14 cellular contexts compared by ENCODE assay signal in genomic region chr12:102833687-102834435, GRCh38.
DNase-seq lines count a peak whose midpoint lies in the region; ATAC-seq and TF ChIP-seq lines count a peak whose summit lies in the region.
"Had no signal": no experiment of that assay in that cellular context is flagged by ENCODE, and none has a peak within 500 bp of the region (broad histone marks: within the 10 kb centered on the region; RNA-seq: fewer than 3 reads in every experiment).

No MANE protein-coding gene starts in this region.

- H3K9me2 ChIP-seq in SK-N-SH = no peaks in the 10 kb centered on the region; the same call in 1 of the 2 replicates

- H3K4me3 ChIP-seq in breast epithelium (no peak overlapping the region), SK-N-SH (ENCODE audit: low read depth in 2 of 2, low read length in 1 of 2) (no peak overlapping the region), suprapubic skin (no peak overlapping the region)
- H3K4me3 ChIP-seq: left ventricle myocardium inferior, spleen had no signal

- no peak for TF ChIP-seq CTCF in breast epithelium (IDR thresholded peaks at IDR 0.05)
- no peak for TF ChIP-seq CTCF in SK-N-SH (IDR thresholded peaks at IDR 0.05)
- TF ChIP-seq CTCF in suprapubic skin (IDR thresholded peaks at IDR 0.05) = no peak

- H4K20me1 ChIP-seq in SK-N-SH (ENCODE audit: insufficient read depth) = no peaks in the 10 kb centered on the region

- no peak overlapping the region for H3K27ac ChIP-seq in breast epithelium
- no peak overlapping the region for H3K27ac ChIP-seq in SK-N-SH (ENCODE audit: low read depth in 2 of 2, low read length in 1 of 2)
- H3K27ac ChIP-seq in suprapubic skin = no peak overlapping the region
- H3K27ac ChIP-seq: left ventricle myocardium inferior, spleen, VCaP had no signal

- intact Hi-C loops in breast epithelium (cut with DNase I; ENCODE audit: low total_unique reads) = no loop called here
- intact Hi-C loops in Right ventricle myocardium inferior (cut with DNase I) = no loop called here

- TF ChIP-seq EP300 in SK-N-SH (IDR thresholded peaks at IDR 0.05; ENCODE audit: borderline replicate concordance in 1 of 2, low read depth in 1 of 2, low read length in 1 of 2) (no peak), suprapubic skin (IDR thresholded peaks at IDR 0.05) (no peak)

- no peaks in the 10 kb centered on the region for H3K9me3 ChIP-seq in breast epithelium
- no peaks in the 10 kb centered on the region for H3K9me3 ChIP-seq in SK-N-SH
- H3K9me3 ChIP-seq in suprapubic skin = no peaks in the 10 kb centered on the region
- H3K9me3 ChIP-seq: left ventricle myocardium inferior, spleen had no signal

- POLR2A ChIA-PET in SK-N-SH (lab: Yijun Ruan, JAX) = no interaction called here

- ATAC-seq in Right ventricle myocardium inferior = no peak

- no peak for TF ChIP-seq RAD21 in SK-N-SH (IDR thresholded peaks at IDR 0.05; ENCODE audit: low read length)

- WGBS in SK-N-SH (ENCODE audit: low lambda C conversion rate) = 49% methylated on average over 10 of the region's 10 CpGs
- 75% methylated on average over 10 of the region's 10 CpGs for WGBS in suprapubic skin

- H2AFZ ChIP-seq in SK-N-SH (ENCODE audit: low read depth) = no peak overlapping the region

- TF ChIP-seq POLR2A in breast epithelium (IDR thresholded peaks at IDR 0.05) = no peak
- TF ChIP-seq POLR2A in suprapubic skin (IDR thresholded peaks at IDR 0.05) = no peak

- in situ Hi-C loops in T47D (cut with HindIII; ENCODE audit: low pct_unique_long_range_greater_than_20kb, low sequenced_read_pairs) = no loop called here

- no peak overlapping the region for H3K9ac ChIP-seq in SK-N-SH

- H3F3A ChIP-seq in SK-N-SH (replicated peaks; ENCODE audit: insufficient read depth) = no peaks in the 10 kb centered on the region

- no peak overlapping the region for H3K4me2 ChIP-seq in SK-N-SH

- H3K27me3 ChIP-seq in breast epithelium = no peaks in the 10 kb centered on the region
- no peaks in the 10 kb centered on the region for H3K27me3 ChIP-seq in SK-N-SH (ENCODE audit: insufficient read depth)
- H3K27me3 ChIP-seq in suprapubic skin = no peaks in the 10 kb centered on the region

- H3K36me3 ChIP-seq in breast epithelium (no peaks in the 10 kb centered on the region), SK-N-SH (replicated peaks in 1 of 2; ENCODE audit: control insufficient read depth in 1 of 2, insufficient read depth in 2 of 2, low read length in 1 of 2) (no peaks in the 10 kb centered on the region), suprapubic skin (no peaks in the 10 kb centered on the region)
- H3K36me3 ChIP-seq: left ventricle myocardium inferior, spleen had no signal

- H3K79me2 ChIP-seq in SK-N-SH (ENCODE audit: insufficient read depth) = no peaks in the 10 kb centered on the region

- H3K4me1 ChIP-seq in breast epithelium (no peaks in the 10 kb centered on the region), SK-N-SH (ENCODE audit: control insufficient read depth in 1 of 2, insufficient read depth in 2 of 2, low read depth in 1 of 2, low read length in 1 of 2) (no peaks in the 10 kb centered on the region), suprapubic skin (no peaks in the 10 kb centered on the region)
- H3K4me1 ChIP-seq: left ventricle myocardium inferior, spleen had no signal

- DNase-seq in T47D (ENCODE audit: low read depth in 1 of 2, low spot score in 1 of 2) (peak; percentile 54 to 74), breast epithelium (ENCODE audit: low spot score in 2 of 2) (no peak), SK-N-SH (no peak), iris pigment epithelial cell (ENCODE audit: low read depth) (peak; percentile 8), GF-D8 (lab: John Stamatoyannopoulos, UW) (no peak), Right ventricle myocardium inferior (ENCODE audit: missing footprints) (no peak), suprapubic skin (ENCODE audit: low spot score in 2 of 2) (no peak), NCI-H1694 treated with DMSO at 0.1 percent for 48 hours (lab: John Stamatoyannopoulos, UW) (no peak)
- DNase-seq: activated T-cell treated with anti-CD3 and anti-CD28 coated beads for 4 hours, anterior cingulate cortex, DMS79 treated with DMSO at 0.1 percent for 48 hours, left ventricle myocardium inferior, spleen had no signal

- CTCF ChIA-PET in SK-N-SH (lab: Yijun Ruan, JAX) = interaction anchor here (1.2 kb wide), 1 partner anchor 17 kb away, joined by 3 read pairs; no protein-coding TSS in a partner anchor

TF ChIP-seq in SK-N-SH, 30 proteins besides CTCF, POLR2A, EP300 and RAD21:
- TF ChIP-seq REST (IDR thresholded peaks at IDR 0.05; ENCODE audit: low read depth, low read length) (peak; percentile 93), MXI1 (IDR thresholded peaks at IDR 0.05; ENCODE audit: low read depth, low read length) (no peak)

Comparison
In these comparisons a context has a peak if more than half of its experiments do, and no peak if none do; other contexts are left out.
1. DNase-seq: peak in T47D (2 of 2) and iris pigment epithelial cell (single experiment); none in breast epithelium (0 of 2), SK-N-SH (single experiment), GF-D8 (single experiment), Right ventricle myocardium inferior (single experiment), suprapubic skin (0 of 2) and NCI-H1694 treated with DMSO at 0.1 percent for 48 hours (single experiment).